7 cellular contexts compared by ENCODE assay signal in the genomic region with DNA sequence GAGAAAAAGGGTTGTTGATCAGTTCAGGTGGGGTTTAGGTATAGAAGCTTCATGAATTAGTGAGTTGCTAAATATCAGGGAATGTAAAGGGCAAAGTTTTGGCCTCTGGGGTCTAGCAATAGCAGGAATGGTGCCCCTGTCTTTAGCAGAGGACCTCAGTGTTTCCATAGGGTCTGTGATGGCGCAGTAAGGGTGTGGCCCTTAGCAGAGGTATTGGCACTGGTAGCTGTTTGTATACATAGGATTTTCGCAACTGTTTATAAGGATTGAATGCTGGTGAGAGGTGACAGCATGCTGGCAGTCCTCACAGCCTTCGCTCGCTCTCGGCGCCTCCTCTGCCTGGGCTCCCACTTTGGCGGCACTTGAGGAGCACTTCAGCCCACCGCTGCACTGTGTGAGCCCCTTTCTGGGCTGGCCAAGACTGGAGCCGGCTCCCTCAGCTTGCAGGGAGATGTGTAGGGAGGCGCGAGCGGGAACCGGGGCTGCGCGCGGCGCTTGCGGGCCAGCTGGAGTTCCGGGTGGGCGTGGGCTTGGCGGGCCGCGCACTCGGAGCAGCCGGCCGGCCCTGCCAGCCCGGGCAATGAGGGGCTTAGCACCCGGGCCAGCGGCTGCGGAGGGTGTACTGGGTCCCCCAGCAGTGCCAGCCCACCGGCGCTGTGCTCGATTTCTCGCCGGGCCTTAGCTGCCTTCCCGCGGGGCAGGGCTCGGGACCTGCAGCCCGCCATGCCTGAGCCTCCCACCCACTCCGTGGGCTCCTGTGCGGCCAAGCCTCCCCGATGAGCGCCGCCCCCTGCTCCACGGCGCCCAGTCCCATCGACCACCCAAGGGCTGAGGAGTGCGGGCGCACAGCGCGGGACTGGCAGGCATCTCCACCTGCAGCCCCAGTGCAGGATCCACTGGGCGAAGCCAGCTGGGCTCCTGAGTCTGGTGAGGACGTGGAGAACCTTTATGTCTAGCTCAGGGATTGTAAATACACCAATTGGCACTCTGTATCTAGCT.
DNase-seq lines count a peak whose midpoint lies in the region; TF ChIP-seq lines count a peak whose summit lies in the region.
"Not testable (repeated sequence)": the region's sequence is repeated elsewhere in the genome, so short reads cannot be mapped to it uniquely, and the experiment has no call there.

No MANE protein-coding gene starts in this region.

- not testable (repeated sequence) for TF ChIP-seq CTCF in HEK293 (tag by site-specific recombination; IDR thresholded peaks at IDR 0.05); PC-9 (conservative IDR thresholded peaks at IDR 0.05); coronary artery (IDR thresholded peaks at IDR 0.05); fibroblast of pulmonary artery (IDR thresholded peaks at IDR 0.05; ENCODE audit: low read length, missing control alignments); parathyroid adenoma (IDR thresholded peaks at IDR 0.05)

- H3K27ac ChIP-seq in HEK293 (ENCODE audit: extremely low read depth, low read depth, low read length); PC-9; coronary artery; parathyroid adenoma; stomach smooth muscle (ENCODE audit: low read length): not testable (repeated sequence)

- not testable (repeated sequence) for H3K9me2 ChIP-seq in PC-9 (ENCODE audit: insufficient read depth)

- H3K9me3 ChIP-seq in HEK293 (ENCODE audit: control insufficient read depth, insufficient read depth, low read depth, low read length); PC-9 (ENCODE audit: insufficient read depth, low read depth); parathyroid adenoma (ENCODE audit: control insufficient read depth, low read length); stomach smooth muscle (ENCODE audit: control insufficient read depth in 2 of 2, low read length in 2 of 2): not testable (repeated sequence)

- not testable (repeated sequence) for H3K36me3 ChIP-seq in HEK293 (ENCODE audit: control insufficient read depth in 2 of 2, insufficient read depth in 1 of 2, low read length in 2 of 2); PC-9 (ENCODE audit: low read depth); parathyroid adenoma (ENCODE audit: control insufficient read depth, insufficient read depth, low read length); stomach smooth muscle (ENCODE audit: control insufficient read depth in 2 of 2, insufficient read depth in 2 of 2, low read length in 2 of 2)

- not testable (repeated sequence) for H3K27me3 ChIP-seq in PC-9 (ENCODE audit: insufficient read depth, low read depth); parathyroid adenoma (ENCODE audit: control insufficient read depth, insufficient read depth, low read length); stomach smooth muscle (ENCODE audit: control insufficient read depth in 1 of 2, insufficient read depth in 2 of 2, low read length in 2 of 2)

- peak overlapping the region; percentile 14 for H3K9ac ChIP-seq in parathyroid adenoma
- peak overlapping the region; percentile 7 to 23 for H3K9ac ChIP-seq in stomach smooth muscle (ENCODE audit: low read length in 2 of 2)

- H3K4me1 ChIP-seq in HEK293 (ENCODE audit: control insufficient read depth, insufficient read depth, low read length); parathyroid adenoma; stomach smooth muscle (ENCODE audit: control insufficient read depth, insufficient read depth, low read length): not testable (repeated sequence)
- peaks cover 16% of the 10 kb centered on the region for H3K4me1 ChIP-seq in PC-9 (replicated peaks; ENCODE audit: insufficient read depth)

- DNase-seq in PC-9, result peak in 1 of 2 experiments; percentile 34
- not testable (repeated sequence) for DNase-seq in coronary artery (ENCODE audit: low spot score); fibroblast of pulmonary artery (ENCODE audit: low read depth)
- peak; percentile 44 for DNase-seq in left kidney (ENCODE audit: low read depth, low spot score)

- not testable (repeated sequence) for BruUV-seq in PC-9 (replicated peaks; lab: Mats Ljungman, UMichigan)

- H4K20me1 ChIP-seq in PC-9 (ENCODE audit: insufficient read depth), result not testable (repeated sequence)

- POLR2A ChIA-PET in HEK293 (lab: Yijun Ruan, JAX); PC-9 (lab: Charles Lee; ENCODE audit: unreplicated experiment): not testable (repeated sequence)

- intact Hi-C loops in PC-9 (cut with micrococcal nuclease; ENCODE audit: unreplicated experiment), result loop anchor here (10.0 kb wide), 1 partner anchor 1588 kb away; no protein-coding TSS in a partner anchor

- not testable (repeated sequence) for H3K4me3 ChIP-seq in HEK293 (ENCODE audit: low read depth, low read length); parathyroid adenoma (ENCODE audit: low read depth, low read length)
- H3K4me3 ChIP-seq in PC-9 (peak overlapping the region; percentile 50; the same call in 1 of the 2 replicates), coronary artery (peak overlapping the region; percentile 52), fibroblast of pulmonary artery (replicated peaks; ENCODE audit: low read depth, low read length) (peak overlapping the region; percentile 22), stomach smooth muscle (ENCODE audit: low read length in 2 of 2) (peak overlapping the region; percentile 31 to 74)

- H3K4me2 ChIP-seq in PC-9, result peak overlapping the region; percentile 55; the same call in 1 of the 2 replicates
- not testable (repeated sequence) for H3K4me2 ChIP-seq in parathyroid adenoma (ENCODE audit: low read length)

- H3K79me2 ChIP-seq in PC-9 (ENCODE audit: low read depth); parathyroid adenoma: not testable (repeated sequence)

- H2AFZ ChIP-seq in PC-9, result 0 out of 2 replicates have a peak overlapping the region, but pooled peaks have one; percentile 55
- peak overlapping the region; percentile 84 for H2AFZ ChIP-seq in parathyroid adenoma

- not testable (repeated sequence) for H3F3A ChIP-seq in PC-9 (ENCODE audit: insufficient read depth, low read depth)

- CTCF ChIA-PET in HEK293 (lab: Yijun Ruan, JAX), result interaction anchor here (0.5 to 1.1 kb wide), 2 partner anchors 26 to 858 kb away, joined by 4 read pairs; no protein-coding TSS in a partner anchor
- CTCF ChIA-PET in PC-9 (lab: Charles Lee), result interaction anchor here (0.6 kb wide), 1 partner anchor 566 kb away, joined by 3 read pairs; no protein-coding TSS in a partner anchor

TF ChIP-seq in HEK293, 187 proteins besides CTCF, POLR2A, EP300 and RAD21:
- TF ChIP-seq, protein P1, sequence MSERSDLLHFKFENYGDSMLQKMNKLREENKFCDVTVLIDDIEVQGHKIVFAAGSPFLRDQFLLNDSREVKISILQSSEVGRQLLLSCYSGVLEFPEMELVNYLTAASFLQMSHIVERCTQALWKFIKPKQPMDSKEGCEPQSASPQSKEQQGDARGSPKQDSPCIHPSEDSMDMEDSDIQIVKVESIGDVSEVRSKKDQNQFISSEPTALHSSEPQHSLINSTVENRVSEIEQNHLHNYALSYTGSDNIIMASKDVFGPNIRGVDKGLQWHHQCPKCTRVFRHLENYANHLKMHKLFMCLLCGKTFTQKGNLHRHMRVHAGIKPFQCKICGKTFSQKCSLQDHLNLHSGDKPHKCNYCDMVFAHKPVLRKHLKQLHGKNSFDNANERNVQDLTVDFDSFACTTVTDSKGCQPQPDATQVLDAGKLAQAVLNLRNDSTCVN (tag by site-specific recombination; optimal IDR thresholded peaks at IDR 0.05), result peak; percentile 28
- TF ChIP-seq ZBTB8A (tag by site-specific recombination; IDR thresholded peaks at IDR 0.05), result peak; percentile 55; the same call in 1 of the 2 replicates
- TF ChIP-seq ZNF335 (tag by site-specific recombination; conservative IDR thresholded peaks at IDR 0.05), result 0 out of 2 replicates have a peak, but pooled peaks have one; percentile 35
